1 cellular context compared by ENCODE assay signal in genomic region chr16:80230328-80231117, GRCh38.
TF ChIP-seq lines count a peak whose summit lies in the region.

No MANE protein-coding gene starts in this region.

TF ChIP-seq in K562, 482 proteins besides CTCF, POLR2A, EP300 and RAD21 (continued from another document):
- no peak for TF ChIP-seq ZNF318 (IDR thresholded peaks at IDR 0.05; ENCODE audit: borderline replicate concordance in 1 of 2, low read depth in 1 of 2)
- TF ChIP-seq ZNF699 (CRISPR knock-in tag; IDR thresholded peaks at IDR 0.05; ENCODE audit: insufficient replicate concordance), result no peak
- TF ChIP-seq BCOR (IDR thresholded peaks at IDR 0.05), result no peak
- TF ChIP-seq ZNF639 (CRISPR knock-in tag; conservative IDR thresholded peaks at IDR 0.05 in 1 of 2, IDR thresholded peaks at IDR 0.05 in 1 of 2), result no peak
- TF ChIP-seq HMGXB4 (CRISPR knock-in tag; IDR thresholded peaks at IDR 0.05), result no peak
